1 cellular context compared by ENCODE assay signal in the genomic region with DNA sequence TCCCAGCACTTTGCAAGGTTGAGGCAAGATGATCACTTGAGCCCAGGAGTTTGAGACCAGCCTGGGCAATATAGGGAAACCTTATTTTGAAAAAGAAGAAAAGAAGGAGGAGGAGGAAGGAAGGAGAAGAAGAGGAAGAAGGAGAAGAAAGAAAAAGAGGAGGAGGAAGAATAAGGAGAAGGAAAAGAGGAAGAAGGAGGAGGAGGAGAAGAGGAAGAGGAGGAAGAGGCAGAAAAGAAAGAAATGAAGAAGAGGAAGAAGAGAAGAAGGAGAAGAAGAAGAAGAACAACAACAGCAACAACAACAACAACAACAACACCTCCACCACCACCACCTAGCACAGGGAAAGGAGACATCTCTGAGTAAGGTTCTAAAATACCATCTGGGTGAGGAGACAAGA.
TF ChIP-seq lines count a peak whose summit lies in the region.

No MANE protein-coding gene starts in this region.

TF ChIP-seq in K562, 482 proteins besides CTCF, POLR2A, EP300 and RAD21 (continues in another document):
- 0 out of 2 replicates have a peak, but pooled peaks have one; percentile 31 for TF ChIP-seq OTX1 (CRISPR knock-in tag; IDR thresholded peaks at IDR 0.05)
- no peak for TF ChIP-seq WHSC1 (IDR thresholded peaks at IDR 0.05; ENCODE audit: low read length)
- TF ChIP-seq TFE3 (CRISPR knock-in tag; IDR thresholded peaks at IDR 0.05), result no peak
- 0 out of 2 replicates have a peak, but pooled peaks have one; percentile 13 for TF ChIP-seq HBP1 (CRISPR knock-in tag; IDR thresholded peaks at IDR 0.05)
- TF ChIP-seq RBM34 (IDR thresholded peaks at IDR 0.05; ENCODE audit: borderline replicate concordance, insufficient read depth, low read length), result no peak
- TF ChIP-seq PHB2 (IDR thresholded peaks at IDR 0.05; ENCODE audit: low read depth), result no peak
- TF ChIP-seq SFPQ (IDR thresholded peaks at IDR 0.05; ENCODE audit: low read depth, low read length), result no peak
- no peak for TF ChIP-seq ARID1B (IDR thresholded peaks at IDR 0.05)
- TF ChIP-seq MCM5 (IDR thresholded peaks at IDR 0.05; ENCODE audit: low read depth), result no peak
- TF ChIP-seq CCAR2 (IDR thresholded peaks at IDR 0.05; ENCODE audit: low read depth, low read length), result no peak
- TF ChIP-seq, protein P1, sequence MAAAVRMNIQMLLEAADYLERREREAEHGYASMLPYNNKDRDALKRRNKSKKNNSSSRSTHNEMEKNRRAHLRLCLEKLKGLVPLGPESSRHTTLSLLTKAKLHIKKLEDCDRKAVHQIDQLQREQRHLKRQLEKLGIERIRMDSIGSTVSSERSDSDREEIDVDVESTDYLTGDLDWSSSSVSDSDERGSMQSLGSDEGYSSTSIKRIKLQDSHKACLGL (CRISPR knock-in tag; IDR thresholded peaks at IDR 0.05; ENCODE audit: borderline replicate concordance, poor library complexity, severe bottlenecking), result no peak
- peak; percentile 15 for TF ChIP-seq ARHGAP35 (IDR thresholded peaks at IDR 0.05; ENCODE audit: partially characterized antibody)
- no peak for TF ChIP-seq KDM4B (IDR thresholded peaks at IDR 0.05; ENCODE audit: borderline replicate concordance in 2 of 2, low read depth in 1 of 2)
- TF ChIP-seq, protein P2, sequence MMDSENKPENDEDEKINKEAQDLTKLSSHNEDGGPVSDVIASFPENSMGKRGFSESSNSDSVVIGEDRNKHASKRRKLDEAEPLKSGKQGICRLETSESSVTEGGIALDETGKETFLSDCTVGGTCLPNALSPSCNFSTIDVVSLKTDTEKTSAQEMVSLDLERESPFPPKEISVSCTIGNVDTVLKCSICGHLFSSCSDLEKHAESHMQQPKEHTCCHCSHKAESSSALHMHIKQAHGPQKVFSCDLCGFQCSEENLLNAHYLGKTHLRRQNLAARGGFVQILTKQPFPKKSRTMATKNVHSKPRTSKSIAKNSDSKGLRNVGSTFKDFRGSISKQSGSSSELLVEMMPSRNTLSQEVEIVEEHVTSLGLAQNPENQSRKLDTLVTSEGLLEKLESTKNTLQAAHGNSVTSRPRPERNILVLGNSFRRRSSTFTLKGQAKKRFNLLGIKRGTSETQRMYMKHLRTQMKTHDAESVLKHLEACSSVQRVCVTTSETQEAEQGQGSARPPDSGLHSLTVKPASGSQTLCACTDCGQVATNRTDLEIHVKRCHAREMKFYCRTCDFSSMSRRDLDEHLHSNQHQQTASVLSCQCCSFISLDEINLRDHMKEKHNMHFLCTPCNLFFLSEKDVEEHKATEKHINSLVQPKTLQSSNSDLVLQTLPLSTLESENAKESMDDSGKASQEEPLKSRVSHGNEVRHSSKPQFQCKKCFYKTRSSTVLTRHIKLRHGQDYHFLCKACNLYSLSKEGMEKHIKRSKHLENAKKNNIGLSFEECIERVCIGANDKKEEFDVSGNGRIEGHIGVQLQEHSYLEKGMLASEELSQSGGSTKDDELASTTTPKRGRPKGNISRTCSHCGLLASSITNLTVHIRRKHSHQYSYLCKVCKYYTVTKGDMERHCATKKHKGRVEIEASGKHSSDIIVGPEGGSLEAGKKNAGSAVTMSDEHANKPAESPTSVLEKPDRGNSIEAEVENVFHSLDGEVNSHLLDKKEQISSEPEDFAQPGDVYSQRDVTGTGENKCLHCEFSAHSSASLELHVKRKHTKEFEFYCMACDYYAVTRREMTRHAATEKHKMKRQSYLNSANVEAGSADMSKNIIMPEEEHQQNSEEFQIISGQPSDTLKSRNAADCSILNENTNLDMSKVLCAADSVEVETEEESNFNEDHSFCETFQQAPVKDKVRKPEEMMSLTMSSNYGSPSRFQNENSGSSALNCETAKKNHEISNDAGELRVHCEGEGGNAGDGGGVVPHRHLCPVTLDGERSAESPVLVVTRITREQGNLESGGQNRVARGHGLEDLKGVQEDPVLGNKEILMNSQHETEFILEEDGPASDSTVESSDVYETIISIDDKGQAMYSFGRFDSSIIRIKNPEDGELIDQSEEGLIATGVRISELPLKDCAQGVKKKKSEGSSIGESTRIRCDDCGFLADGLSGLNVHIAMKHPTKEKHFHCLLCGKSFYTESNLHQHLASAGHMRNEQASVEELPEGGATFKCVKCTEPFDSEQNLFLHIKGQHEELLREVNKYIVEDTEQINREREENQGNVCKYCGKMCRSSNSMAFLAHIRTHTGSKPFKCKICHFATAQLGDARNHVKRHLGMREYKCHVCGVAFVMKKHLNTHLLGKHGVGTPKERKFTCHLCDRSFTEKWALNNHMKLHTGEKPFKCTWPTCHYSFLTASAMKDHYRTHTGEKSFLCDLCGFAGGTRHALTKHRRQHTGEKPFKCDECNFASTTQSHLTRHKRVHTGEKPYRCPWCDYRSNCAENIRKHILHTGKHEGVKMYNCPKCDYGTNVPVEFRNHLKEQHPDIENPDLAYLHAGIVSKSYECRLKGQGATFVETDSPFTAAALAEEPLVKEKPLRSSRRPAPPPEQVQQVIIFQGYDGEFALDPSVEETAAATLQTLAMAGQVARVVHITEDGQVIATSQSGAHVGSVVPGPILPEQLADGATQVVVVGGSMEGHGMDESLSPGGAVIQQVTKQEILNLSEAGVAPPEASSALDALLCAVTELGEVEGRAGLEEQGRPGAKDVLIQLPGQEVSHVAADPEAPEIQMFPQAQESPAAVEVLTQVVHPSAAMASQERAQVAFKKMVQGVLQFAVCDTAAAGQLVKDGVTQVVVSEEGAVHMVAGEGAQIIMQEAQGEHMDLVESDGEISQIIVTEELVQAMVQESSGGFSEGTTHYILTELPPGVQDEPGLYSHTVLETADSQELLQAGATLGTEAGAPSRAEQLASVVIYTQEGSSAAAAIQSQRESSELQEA (IDR thresholded peaks at IDR 0.05; ENCODE audit: low read depth), result no peak
- no peak for TF ChIP-seq EWSR1 (IDR thresholded peaks at IDR 0.05; ENCODE audit: borderline replicate concordance, low read depth, partially characterized antibody)
- TF ChIP-seq, protein P3, sequence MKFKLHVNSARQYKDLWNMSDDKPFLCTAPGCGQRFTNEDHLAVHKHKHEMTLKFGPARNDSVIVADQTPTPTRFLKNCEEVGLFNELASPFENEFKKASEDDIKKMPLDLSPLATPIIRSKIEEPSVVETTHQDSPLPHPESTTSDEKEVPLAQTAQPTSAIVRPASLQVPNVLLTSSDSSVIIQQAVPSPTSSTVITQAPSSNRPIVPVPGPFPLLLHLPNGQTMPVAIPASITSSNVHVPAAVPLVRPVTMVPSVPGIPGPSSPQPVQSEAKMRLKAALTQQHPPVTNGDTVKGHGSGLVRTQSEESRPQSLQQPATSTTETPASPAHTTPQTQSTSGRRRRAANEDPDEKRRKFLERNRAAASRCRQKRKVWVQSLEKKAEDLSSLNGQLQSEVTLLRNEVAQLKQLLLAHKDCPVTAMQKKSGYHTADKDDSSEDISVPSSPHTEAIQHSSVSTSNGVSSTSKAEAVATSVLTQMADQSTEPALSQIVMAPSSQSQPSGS (CRISPR knock-in tag; IDR thresholded peaks at IDR 0.05), result no peak
- no peak for TF ChIP-seq RFX7 (CRISPR knock-in tag; IDR thresholded peaks at IDR 0.05)
- no peak for TF ChIP-seq POLR2AphosphoS2 (IDR thresholded peaks at IDR 0.05; ENCODE audit: low read length)
- no peak for TF ChIP-seq SMAD3 (CRISPR knock-in tag; conservative IDR thresholded peaks at IDR 0.05)
- TF ChIP-seq POLR2B (IDR thresholded peaks at IDR 0.05; ENCODE audit: low read depth, partially characterized antibody), result no peak
- no peak for TF ChIP-seq XRCC4 (IDR thresholded peaks at IDR 0.05; ENCODE audit: extremely low read depth, insufficient read depth, insufficient read length)
- TF ChIP-seq, protein P4, sequence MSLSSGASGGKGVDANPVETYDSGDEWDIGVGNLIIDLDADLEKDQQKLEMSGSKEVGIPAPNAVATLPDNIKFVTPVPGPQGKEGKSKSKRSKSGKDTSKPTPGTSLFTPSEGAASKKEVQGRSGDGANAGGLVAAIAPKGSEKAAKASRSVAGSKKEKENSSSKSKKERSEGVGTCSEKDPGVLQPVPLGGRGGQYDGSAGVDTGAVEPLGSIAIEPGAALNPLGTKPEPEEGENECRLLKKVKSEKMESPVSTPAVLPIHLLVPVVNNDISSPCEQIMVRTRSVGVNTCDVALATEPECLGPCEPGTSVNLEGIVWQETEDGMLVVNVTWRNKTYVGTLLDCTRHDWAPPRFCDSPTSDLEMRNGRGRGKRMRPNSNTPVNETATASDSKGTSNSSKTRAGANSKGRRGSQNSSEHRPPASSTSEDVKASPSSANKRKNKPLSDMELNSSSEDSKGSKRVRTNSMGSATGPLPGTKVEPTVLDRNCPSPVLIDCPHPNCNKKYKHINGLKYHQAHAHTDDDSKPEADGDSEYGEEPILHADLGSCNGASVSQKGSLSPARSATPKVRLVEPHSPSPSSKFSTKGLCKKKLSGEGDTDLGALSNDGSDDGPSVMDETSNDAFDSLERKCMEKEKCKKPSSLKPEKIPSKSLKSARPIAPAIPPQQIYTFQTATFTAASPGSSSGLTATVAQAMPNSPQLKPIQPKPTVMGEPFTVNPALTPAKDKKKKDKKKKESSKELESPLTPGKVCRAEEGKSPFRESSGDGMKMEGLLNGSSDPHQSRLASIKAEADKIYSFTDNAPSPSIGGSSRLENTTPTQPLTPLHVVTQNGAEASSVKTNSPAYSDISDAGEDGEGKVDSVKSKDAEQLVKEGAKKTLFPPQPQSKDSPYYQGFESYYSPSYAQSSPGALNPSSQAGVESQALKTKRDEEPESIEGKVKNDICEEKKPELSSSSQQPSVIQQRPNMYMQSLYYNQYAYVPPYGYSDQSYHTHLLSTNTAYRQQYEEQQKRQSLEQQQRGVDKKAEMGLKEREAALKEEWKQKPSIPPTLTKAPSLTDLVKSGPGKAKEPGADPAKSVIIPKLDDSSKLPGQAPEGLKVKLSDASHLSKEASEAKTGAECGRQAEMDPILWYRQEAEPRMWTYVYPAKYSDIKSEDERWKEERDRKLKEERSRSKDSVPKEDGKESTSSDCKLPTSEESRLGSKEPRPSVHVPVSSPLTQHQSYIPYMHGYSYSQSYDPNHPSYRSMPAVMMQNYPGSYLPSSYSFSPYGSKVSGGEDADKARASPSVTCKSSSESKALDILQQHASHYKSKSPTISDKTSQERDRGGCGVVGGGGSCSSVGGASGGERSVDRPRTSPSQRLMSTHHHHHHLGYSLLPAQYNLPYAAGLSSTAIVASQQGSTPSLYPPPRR (CRISPR knock-in tag; IDR thresholded peaks at IDR 0.05; ENCODE audit: borderline replicate concordance), result no peak
- no peak for TF ChIP-seq NFE2L1 (tag; IDR thresholded peaks at IDR 0.05; ENCODE audit: borderline replicate concordance, low read depth)
- TF ChIP-seq, protein P5, sequence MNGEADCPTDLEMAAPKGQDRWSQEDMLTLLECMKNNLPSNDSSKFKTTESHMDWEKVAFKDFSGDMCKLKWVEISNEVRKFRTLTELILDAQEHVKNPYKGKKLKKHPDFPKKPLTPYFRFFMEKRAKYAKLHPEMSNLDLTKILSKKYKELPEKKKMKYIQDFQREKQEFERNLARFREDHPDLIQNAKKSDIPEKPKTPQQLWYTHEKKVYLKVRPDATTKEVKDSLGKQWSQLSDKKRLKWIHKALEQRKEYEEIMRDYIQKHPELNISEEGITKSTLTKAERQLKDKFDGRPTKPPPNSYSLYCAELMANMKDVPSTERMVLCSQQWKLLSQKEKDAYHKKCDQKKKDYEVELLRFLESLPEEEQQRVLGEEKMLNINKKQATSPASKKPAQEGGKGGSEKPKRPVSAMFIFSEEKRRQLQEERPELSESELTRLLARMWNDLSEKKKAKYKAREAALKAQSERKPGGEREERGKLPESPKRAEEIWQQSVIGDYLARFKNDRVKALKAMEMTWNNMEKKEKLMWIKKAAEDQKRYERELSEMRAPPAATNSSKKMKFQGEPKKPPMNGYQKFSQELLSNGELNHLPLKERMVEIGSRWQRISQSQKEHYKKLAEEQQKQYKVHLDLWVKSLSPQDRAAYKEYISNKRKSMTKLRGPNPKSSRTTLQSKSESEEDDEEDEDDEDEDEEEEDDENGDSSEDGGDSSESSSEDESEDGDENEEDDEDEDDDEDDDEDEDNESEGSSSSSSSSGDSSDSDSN (IDR thresholded peaks at IDR 0.05; ENCODE audit: borderline replicate concordance in 1 of 2, low read depth in 2 of 2, low read length in 2 of 2), result no peak
- no peak for TF ChIP-seq SREBF2 (CRISPR knock-in tag; IDR thresholded peaks at IDR 0.05)
